ENCODE assay signal across 18 cellular contexts in genomic region chr3:23601020-23601822, GRCh38.
DNase-seq lines count a peak whose midpoint lies in the region; ATAC-seq and TF ChIP-seq lines count a peak whose summit lies in the region.
"Had no signal": no experiment of that assay in that cellular context is flagged by ENCODE, and none has a peak within 500 bp of the region (broad histone marks: within the 10 kb centered on the region; RNA-seq: fewer than 3 reads in every experiment).

No MANE protein-coding gene starts in this region.

- no peak for TF ChIP-seq EP300 in suprapubic skin (IDR thresholded peaks at IDR 0.05)

- H3K27ac ChIP-seq in RWPE2 (ENCODE audit: poor library complexity, severe bottlenecking) (peak overlapping the region; percentile 47), suprapubic skin (no peak overlapping the region)
- H3K27ac ChIP-seq: parathyroid adenoma, transverse colon had no signal

- no peaks in the 10 kb centered on the region for H3K9me3 ChIP-seq in RWPE2 (ENCODE audit: severe bottlenecking)
- no peaks in the 10 kb centered on the region for H3K9me3 ChIP-seq in suprapubic skin
- H3K9me3 ChIP-seq: transverse colon had no signal

- H3K4me1 ChIP-seq in RWPE2 (ENCODE audit: insufficient read depth, poor library complexity, severe bottlenecking) (peaks cover 9% of the 10 kb centered on the region), suprapubic skin (no peaks in the 10 kb centered on the region)

- H3K27me3 ChIP-seq in RWPE2 (ENCODE audit: insufficient read depth, poor library complexity, severe bottlenecking) (no peaks in the 10 kb centered on the region), suprapubic skin (no peaks in the 10 kb centered on the region)
- H3K27me3 ChIP-seq: transverse colon had no signal

- H3K36me3 ChIP-seq in RWPE2 (ENCODE audit: low read depth): no peaks in the 10 kb centered on the region
- H3K36me3 ChIP-seq in suprapubic skin: no peaks in the 10 kb centered on the region
- H3K36me3 ChIP-seq: transverse colon had no signal

- ATAC-seq in RWPE2 (ENCODE audit: low read depth) (no peak), HG02678 (IDR thresholded peaks at IDR 0.05; ENCODE audit: unreplicated experiment) (no peak)
- ATAC-seq: K562 had no signal

- TF ChIP-seq CTCF in RWPE2 (IDR thresholded peaks at IDR 0.05; ENCODE audit: poor library complexity, severe bottlenecking): no peak
- no peak for TF ChIP-seq CTCF in suprapubic skin (IDR thresholded peaks at IDR 0.05)

- no peak for TF ChIP-seq POLR2A in suprapubic skin (IDR thresholded peaks at IDR 0.05)

- DNase-seq in DMS79 (lab: John Stamatoyannopoulos, UW) (peak; percentile 5), RWPE2 (ENCODE audit: low spot score) (no peak), fibroblast of gingiva (ENCODE audit: low read depth) (peak; percentile 59), retina (peak; percentile 57), GOT3 (lab: John Stamatoyannopoulos, UW) (no peak), suprapubic skin (ENCODE audit: low spot score in 2 of 2) (no peak)
- no peak for DNase-seq in stimulated activated CD4-positive, alpha-beta T cell treated with anti-CD3 and anti-CD28 coated beads, Interleukin-2, amount 100 ng/mL, for 24 hours
- DNase-seq: activated CD4-positive, alpha-beta T cell treated with anti-CD3 and anti-CD28 coated beads, Interleukin-2, amount 50 U/mL, for 4 hours; dermis blood vessel endothelial cell; foreskin melanocyte; midbrain; NCI-H1105 treated with DMSO at 0.1 percent for 48 hours; NCI-H524; stimulated activated CD4-positive, alpha-beta T cell treated with anti-CD3 and anti-CD28 coated beads, Interleukin-15, amount 100 ng/mL, for 24 hours; transverse colon had no signal

- H3K4me3 ChIP-seq in RWPE2 (ENCODE audit: severe bottlenecking) (no peak overlapping the region), suprapubic skin (no peak overlapping the region)
- H3K4me3 ChIP-seq: K562, transverse colon had no signal

- WGBS in suprapubic skin: 67% methylated on average over 12 of the region's 12 CpGs

Comparison
In these comparisons a context has a peak if more than half of its experiments do, and no peak if none do; other contexts are left out.
1. DNase-seq: peak in DMS79 (single experiment), fibroblast of gingiva (single experiment) and retina (single experiment); none in RWPE2 (single experiment), stimulated activated CD4-positive, alpha-beta T cell treated with anti-CD3 and anti-CD28 coated beads, Interleukin-2, amount 100 ng/mL, for 24 hours (0 of 2), GOT3 (single experiment) and suprapubic skin (0 of 2).